Comparison of ENCODE assay signal across 1 cellular context in genomic region chr4:83753260-83753659, GRCh38.
TF ChIP-seq lines count a peak whose summit lies in the region.

No MANE protein-coding gene starts in this region.

TF ChIP-seq in H1, 55 proteins besides CTCF, POLR2A, EP300 and RAD21 (continued from another document):
- no peak for TF ChIP-seq ATF3 (IDR thresholded peaks at IDR 0.05; ENCODE audit: insufficient read depth, low read depth, low read length)
